Comparison of ENCODE assay signal across 1 cellular context in genomic region chr16:29790183-29790948, GRCh38.
TF ChIP-seq lines count a peak whose summit lies in the region.

Gene KIF22 (plus strand): TSS chr16:29790751. CDS start chr16:29790760, 9 bp downstream.

TF ChIP-seq in H1, 55 proteins besides CTCF, POLR2A, EP300 and RAD21:
- TF ChIP-seq, protein P1, sequence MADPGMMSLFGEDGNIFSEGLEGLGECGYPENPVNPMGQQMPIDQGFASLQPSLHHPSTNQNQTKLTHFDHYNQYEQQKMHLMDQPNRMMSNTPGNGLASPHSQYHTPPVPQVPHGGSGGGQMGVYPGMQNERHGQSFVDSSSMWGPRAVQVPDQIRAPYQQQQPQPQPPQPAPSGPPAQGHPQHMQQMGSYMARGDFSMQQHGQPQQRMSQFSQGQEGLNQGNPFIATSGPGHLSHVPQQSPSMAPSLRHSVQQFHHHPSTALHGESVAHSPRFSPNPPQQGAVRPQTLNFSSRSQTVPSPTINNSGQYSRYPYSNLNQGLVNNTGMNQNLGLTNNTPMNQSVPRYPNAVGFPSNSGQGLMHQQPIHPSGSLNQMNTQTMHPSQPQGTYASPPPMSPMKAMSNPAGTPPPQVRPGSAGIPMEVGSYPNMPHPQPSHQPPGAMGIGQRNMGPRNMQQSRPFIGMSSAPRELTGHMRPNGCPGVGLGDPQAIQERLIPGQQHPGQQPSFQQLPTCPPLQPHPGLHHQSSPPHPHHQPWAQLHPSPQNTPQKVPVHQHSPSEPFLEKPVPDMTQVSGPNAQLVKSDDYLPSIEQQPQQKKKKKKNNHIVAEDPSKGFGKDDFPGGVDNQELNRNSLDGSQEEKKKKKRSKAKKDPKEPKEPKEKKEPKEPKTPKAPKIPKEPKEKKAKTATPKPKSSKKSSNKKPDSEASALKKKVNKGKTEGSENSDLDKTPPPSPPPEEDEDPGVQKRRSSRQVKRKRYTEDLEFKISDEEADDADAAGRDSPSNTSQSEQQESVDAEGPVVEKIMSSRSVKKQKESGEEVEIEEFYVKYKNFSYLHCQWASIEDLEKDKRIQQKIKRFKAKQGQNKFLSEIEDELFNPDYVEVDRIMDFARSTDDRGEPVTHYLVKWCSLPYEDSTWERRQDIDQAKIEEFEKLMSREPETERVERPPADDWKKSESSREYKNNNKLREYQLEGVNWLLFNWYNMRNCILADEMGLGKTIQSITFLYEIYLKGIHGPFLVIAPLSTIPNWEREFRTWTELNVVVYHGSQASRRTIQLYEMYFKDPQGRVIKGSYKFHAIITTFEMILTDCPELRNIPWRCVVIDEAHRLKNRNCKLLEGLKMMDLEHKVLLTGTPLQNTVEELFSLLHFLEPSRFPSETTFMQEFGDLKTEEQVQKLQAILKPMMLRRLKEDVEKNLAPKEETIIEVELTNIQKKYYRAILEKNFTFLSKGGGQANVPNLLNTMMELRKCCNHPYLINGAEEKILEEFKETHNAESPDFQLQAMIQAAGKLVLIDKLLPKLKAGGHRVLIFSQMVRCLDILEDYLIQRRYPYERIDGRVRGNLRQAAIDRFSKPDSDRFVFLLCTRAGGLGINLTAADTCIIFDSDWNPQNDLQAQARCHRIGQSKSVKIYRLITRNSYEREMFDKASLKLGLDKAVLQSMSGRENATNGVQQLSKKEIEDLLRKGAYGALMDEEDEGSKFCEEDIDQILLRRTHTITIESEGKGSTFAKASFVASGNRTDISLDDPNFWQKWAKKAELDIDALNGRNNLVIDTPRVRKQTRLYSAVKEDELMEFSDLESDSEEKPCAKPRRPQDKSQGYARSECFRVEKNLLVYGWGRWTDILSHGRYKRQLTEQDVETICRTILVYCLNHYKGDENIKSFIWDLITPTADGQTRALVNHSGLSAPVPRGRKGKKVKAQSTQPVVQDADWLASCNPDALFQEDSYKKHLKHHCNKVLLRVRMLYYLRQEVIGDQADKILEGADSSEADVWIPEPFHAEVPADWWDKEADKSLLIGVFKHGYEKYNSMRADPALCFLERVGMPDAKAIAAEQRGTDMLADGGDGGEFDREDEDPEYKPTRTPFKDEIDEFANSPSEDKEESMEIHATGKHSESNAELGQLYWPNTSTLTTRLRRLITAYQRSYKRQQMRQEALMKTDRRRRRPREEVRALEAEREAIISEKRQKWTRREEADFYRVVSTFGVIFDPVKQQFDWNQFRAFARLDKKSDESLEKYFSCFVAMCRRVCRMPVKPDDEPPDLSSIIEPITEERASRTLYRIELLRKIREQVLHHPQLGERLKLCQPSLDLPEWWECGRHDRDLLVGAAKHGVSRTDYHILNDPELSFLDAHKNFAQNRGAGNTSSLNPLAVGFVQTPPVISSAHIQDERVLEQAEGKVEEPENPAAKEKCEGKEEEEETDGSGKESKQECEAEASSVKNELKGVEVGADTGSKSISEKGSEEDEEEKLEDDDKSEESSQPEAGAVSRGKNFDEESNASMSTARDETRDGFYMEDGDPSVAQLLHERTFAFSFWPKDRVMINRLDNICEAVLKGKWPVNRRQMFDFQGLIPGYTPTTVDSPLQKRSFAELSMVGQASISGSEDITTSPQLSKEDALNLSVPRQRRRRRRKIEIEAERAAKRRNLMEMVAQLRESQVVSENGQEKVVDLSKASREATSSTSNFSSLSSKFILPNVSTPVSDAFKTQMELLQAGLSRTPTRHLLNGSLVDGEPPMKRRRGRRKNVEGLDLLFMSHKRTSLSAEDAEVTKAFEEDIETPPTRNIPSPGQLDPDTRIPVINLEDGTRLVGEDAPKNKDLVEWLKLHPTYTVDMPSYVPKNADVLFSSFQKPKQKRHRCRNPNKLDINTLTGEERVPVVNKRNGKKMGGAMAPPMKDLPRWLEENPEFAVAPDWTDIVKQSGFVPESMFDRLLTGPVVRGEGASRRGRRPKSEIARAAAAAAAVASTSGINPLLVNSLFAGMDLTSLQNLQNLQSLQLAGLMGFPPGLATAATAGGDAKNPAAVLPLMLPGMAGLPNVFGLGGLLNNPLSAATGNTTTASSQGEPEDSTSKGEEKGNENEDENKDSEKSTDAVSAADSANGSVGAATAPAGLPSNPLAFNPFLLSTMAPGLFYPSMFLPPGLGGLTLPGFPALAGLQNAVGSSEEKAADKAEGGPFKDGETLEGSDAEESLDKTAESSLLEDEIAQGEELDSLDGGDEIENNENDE (IDR thresholded peaks at IDR 0.05; ENCODE audit: insufficient replicate concordance, low read length), result no peak
- TF ChIP-seq ATF3 (IDR thresholded peaks at IDR 0.05; ENCODE audit: insufficient read depth, low read depth, low read length) (0 out of 2 replicates have a peak, but pooled peaks have one; percentile 42), SUZ12 (IDR thresholded peaks at IDR 0.05; ENCODE audit: low read length) (no peak), KDM4A (IDR thresholded peaks at IDR 0.05; ENCODE audit: low read depth, low read length, severe bottlenecking) (peak; percentile 81), SIX5 (IDR thresholded peaks at IDR 0.05; ENCODE audit: low read depth, low read length) (peak; percentile 15; the same call in 1 of the 2 replicates), KDM5A (IDR thresholded peaks at IDR 0.05; ENCODE audit: low read length) (peak; percentile 63), RFX5 (IDR thresholded peaks at IDR 0.05; ENCODE audit: borderline replicate concordance, low read depth, low read length) (no peak; the same call in 1 of the 2 replicates), CREB1 (IDR thresholded peaks at IDR 0.05) (peak; percentile 76), NRF1 (IDR thresholded peaks at IDR 0.05; ENCODE audit: low read depth, low read length) (peak; percentile 90), GTF2F1 (IDR thresholded peaks at IDR 0.05; ENCODE audit: borderline replicate concordance, low read depth, low read length) (no peak; the same call in 1 of the 2 replicates), BCL11A (IDR thresholded peaks at IDR 0.05; ENCODE audit: low read depth in 2 of 2, low read length in 2 of 2) (no peak), SP1 (IDR thresholded peaks at IDR 0.05; ENCODE audit: low read depth, low read length) (peak; percentile 63; the same call in 1 of the 2 replicates), CHD1 (IDR thresholded peaks at IDR 0.05; ENCODE audit: low read depth, low read length) (no peak), TAF1 (IDR thresholded peaks at IDR 0.05; ENCODE audit: low read depth, low read length) (peak; percentile 84), BRCA1 (IDR thresholded peaks at IDR 0.05; ENCODE audit: low read depth, low read length) (no peak), CBX5 (IDR thresholded peaks at IDR 0.05; ENCODE audit: low read depth, low read length) (no peak), ASH2L (IDR thresholded peaks at IDR 0.05; ENCODE audit: low read length) (peak; percentile 89), SP4 (IDR thresholded peaks at IDR 0.05; ENCODE audit: low read length) (peak; percentile 92), GABPA (IDR thresholded peaks at IDR 0.05; ENCODE audit: borderline replicate concordance, insufficient read depth, low read length) (peak; percentile 95), POLR2AphosphoS5 (IDR thresholded peaks at IDR 0.05; ENCODE audit: low read depth, low read length) (peak; percentile 86), HDAC2 (IDR thresholded peaks at IDR 0.05; ENCODE audit: borderline replicate concordance in 1 of 2, low read depth in 2 of 2, low read length in 2 of 2) (peak in 1 of 2 experiments; percentile 85; a peak in 1 of 4 replicates), PHF8 (conservative IDR thresholded peaks at IDR 0.05; ENCODE audit: low read depth, low read length) (peak; percentile 94), HDAC6 (IDR thresholded peaks at IDR 0.05; ENCODE audit: low read depth, low read length) (no peak), MAX (IDR thresholded peaks at IDR 0.05) (peak; percentile 84), SIN3A (conservative IDR thresholded peaks at IDR 0.05 in 1 of 2, IDR thresholded peaks at IDR 0.05 in 1 of 2; ENCODE audit: low read depth in 1 of 2, low read length in 2 of 2) (peak; percentile 38 to 67; a peak in 1 of 4 replicates), ZNF274 (IDR thresholded peaks at IDR 0.05; ENCODE audit: borderline replicate concordance, extremely low read depth, low read length) (no peak), SIRT6 (IDR thresholded peaks at IDR 0.05; ENCODE audit: low read length) (no peak), BACH1 (IDR thresholded peaks at IDR 0.05; ENCODE audit: low read length) (peak; percentile 94), EGR1 (IDR thresholded peaks at IDR 0.05; ENCODE audit: borderline replicate concordance, low read depth, low read length) (peak; percentile 25; the same call in 1 of the 2 replicates), CHD2 (IDR thresholded peaks at IDR 0.05; ENCODE audit: low read length) (no peak; the same call in 1 of the 2 replicates), FOSL1 (IDR thresholded peaks at IDR 0.05; ENCODE audit: insufficient read depth, low read depth, low read length) (no peak), TBP (IDR thresholded peaks at IDR 0.05; ENCODE audit: low read depth, low read length) (peak; percentile 75), TAF7 (optimal IDR thresholded peaks at IDR 0.05; ENCODE audit: borderline replicate concordance, low read depth, low read length) (peak; percentile 71), POU5F1 (IDR thresholded peaks at IDR 0.05; ENCODE audit: low read depth, low read length) (no peak), TCF12 (IDR thresholded peaks at IDR 0.05; ENCODE audit: low read depth, low read length) (0 out of 2 replicates have a peak, but pooled peaks have one; percentile 55), SRF (IDR thresholded peaks at IDR 0.05; ENCODE audit: low read depth, low read length) (0 out of 2 replicates have a peak, but pooled peaks have one; percentile 7), TEAD4 (IDR thresholded peaks at IDR 0.05; ENCODE audit: low read depth, low read length) (peak; percentile 74; the same call in 1 of the 2 replicates), RNF2 (IDR thresholded peaks at IDR 0.05; ENCODE audit: borderline replicate concordance, low read depth, low read length, missing control alignments, poor library complexity, severe bottlenecking) (no peak), CEBPB (IDR thresholded peaks at IDR 0.05; ENCODE audit: low read depth, low read length) (no peak), YY1 (IDR thresholded peaks at IDR 0.05; ENCODE audit: low read depth, low read length) (peak; percentile 94), SP2 (IDR thresholded peaks at IDR 0.05; ENCODE audit: low read length) (peak; percentile 16; the same call in 1 of the 2 replicates), JUND (IDR thresholded peaks at IDR 0.05; ENCODE audit: low read length) (no peak), KDM1A (IDR thresholded peaks at IDR 0.05; ENCODE audit: borderline replicate concordance, low read length) (peak; percentile 32; the same call in 1 of the 2 replicates), NANOG (IDR thresholded peaks at IDR 0.05; ENCODE audit: insufficient read depth, low read depth, low read length, poor library complexity, severe bottlenecking) (no peak), SAP30 (IDR thresholded peaks at IDR 0.05; ENCODE audit: insufficient read depth, insufficient replicate concordance, low read length) (no peak)
- TF ChIP-seq, protein P2, sequence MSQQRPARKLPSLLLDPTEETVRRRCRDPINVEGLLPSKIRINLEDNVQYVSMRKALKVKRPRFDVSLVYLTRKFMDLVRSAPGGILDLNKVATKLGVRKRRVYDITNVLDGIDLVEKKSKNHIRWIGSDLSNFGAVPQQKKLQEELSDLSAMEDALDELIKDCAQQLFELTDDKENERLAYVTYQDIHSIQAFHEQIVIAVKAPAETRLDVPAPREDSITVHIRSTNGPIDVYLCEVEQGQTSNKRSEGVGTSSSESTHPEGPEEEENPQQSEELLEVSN (IDR thresholded peaks at IDR 0.05), result peak; percentile 73
- TF ChIP-seq, protein P3, sequence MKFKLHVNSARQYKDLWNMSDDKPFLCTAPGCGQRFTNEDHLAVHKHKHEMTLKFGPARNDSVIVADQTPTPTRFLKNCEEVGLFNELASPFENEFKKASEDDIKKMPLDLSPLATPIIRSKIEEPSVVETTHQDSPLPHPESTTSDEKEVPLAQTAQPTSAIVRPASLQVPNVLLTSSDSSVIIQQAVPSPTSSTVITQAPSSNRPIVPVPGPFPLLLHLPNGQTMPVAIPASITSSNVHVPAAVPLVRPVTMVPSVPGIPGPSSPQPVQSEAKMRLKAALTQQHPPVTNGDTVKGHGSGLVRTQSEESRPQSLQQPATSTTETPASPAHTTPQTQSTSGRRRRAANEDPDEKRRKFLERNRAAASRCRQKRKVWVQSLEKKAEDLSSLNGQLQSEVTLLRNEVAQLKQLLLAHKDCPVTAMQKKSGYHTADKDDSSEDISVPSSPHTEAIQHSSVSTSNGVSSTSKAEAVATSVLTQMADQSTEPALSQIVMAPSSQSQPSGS (IDR thresholded peaks at IDR 0.05; ENCODE audit: low read length), result 0 out of 2 replicates have a peak, but pooled peaks have one; percentile 40
- TF ChIP-seq, protein P4, sequence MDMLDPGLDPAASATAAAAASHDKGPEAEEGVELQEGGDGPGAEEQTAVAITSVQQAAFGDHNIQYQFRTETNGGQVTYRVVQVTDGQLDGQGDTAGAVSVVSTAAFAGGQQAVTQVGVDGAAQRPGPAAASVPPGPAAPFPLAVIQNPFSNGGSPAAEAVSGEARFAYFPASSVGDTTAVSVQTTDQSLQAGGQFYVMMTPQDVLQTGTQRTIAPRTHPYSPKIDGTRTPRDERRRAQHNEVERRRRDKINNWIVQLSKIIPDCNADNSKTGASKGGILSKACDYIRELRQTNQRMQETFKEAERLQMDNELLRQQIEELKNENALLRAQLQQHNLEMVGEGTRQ (IDR thresholded peaks at IDR 0.05; ENCODE audit: low read length), result no peak
